ENCODE assay signal across 20 cellular contexts in the genomic region with DNA sequence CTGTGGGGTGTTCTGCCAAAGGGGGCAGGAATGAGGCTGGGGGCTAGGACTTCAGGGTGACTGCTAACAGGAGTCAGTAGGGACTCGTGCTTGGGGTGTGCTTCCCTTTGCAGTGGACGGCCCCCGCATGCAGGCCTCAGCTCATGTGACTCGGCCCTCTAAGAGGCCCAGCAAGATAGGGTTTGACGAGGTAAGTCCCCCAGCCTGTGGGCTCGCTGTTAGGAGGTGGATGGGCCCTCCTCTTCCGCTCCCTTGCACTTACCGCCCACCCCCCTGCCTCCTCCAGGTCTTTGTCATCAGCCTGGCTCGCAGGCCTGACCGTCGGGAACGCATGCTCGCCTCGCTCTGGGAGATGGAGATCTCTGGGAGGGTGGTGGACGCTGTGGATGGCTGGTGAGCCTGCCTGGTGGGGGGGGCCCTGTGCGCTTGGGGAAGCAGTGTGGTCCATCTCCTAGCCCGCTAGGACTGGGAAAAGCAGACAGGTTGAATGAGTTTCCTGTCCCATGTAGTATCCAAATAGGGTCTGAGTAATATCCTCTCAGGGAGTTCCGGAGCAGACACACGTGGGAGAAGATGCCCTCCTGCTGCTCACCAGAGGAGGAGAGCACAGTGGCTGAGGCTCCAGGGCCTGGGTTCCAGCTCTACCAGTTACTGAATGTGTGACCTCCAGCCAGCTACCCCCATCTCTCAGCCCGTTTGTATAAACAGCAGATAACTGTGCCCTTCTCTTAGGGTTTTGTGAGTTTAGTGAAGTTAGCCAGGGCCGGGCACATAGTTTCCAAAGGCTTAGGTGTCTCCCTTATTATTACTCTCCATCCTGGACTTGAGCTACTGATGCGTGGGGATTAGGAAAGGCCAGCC. TPM values are rescaled to one million over a fixed set of nuclear protein-coding genes. Genes with fewer than 3 reads are reported as not detected.
DNase-seq lines count a peak whose midpoint lies in the region; ATAC-seq and TF ChIP-seq lines count a peak whose summit lies in the region.
"Had no signal": no experiment of that assay in that cellular context is flagged by ENCODE, and none has a peak within 500 bp of the region (broad histone marks: within the 10 kb centered on the region; RNA-seq: fewer than 3 reads in every experiment).

No MANE protein-coding gene starts in this region.

- H3K4me1 ChIP-seq in GM23338 (ENCODE audit: insufficient read depth): 0 out of 2 replicates have a peak, but pooled peaks cover 6% of the 10 kb centered on the region
- no peaks in the 10 kb centered on the region for H3K4me1 ChIP-seq in neural progenitor cell
- H3K4me1 ChIP-seq: Caco-2, foreskin keratinocyte, left ventricle myocardium inferior, prostate gland, spleen, testis had no signal

- TF ChIP-seq CTCF in GM23338 (conservative IDR thresholded peaks at IDR 0.05; ENCODE audit: low read depth in 2 of 2) (no peak), neural progenitor cell (IDR thresholded peaks at IDR 0.05) (no peak)

- H3K4me3 ChIP-seq in GM23338 (no peak overlapping the region), neural progenitor cell (no peak overlapping the region)
- H3K4me3 ChIP-seq: GM12878, left ventricle myocardium inferior, PC-9, prostate gland, spleen, testis had no signal

- DNase-seq in GM23338 (ENCODE audit: low spot score): no peak
- peak; percentile 80 for DNase-seq in SK-N-DZ (ENCODE audit: low spot score)
- no peak for DNase-seq in neural progenitor cell (ENCODE audit: low spot score)
- no peak for DNase-seq in AG08396 (ENCODE audit: low spot score)
- DNase-seq in cardiac septum (ENCODE audit: low spot score): no peak
- DNase-seq in activated naive CD4-positive, alpha-beta T cell treated with anti-CD3 and anti-CD28 coated beads for 36 hours: no peak
- DNase-seq: activated CD4-positive, alpha-beta T cell treated with anti-CD3 and anti-CD28 coated beads, Interleukin-2, amount 50 U/mL, for 4 hours; Caco-2; foreskin keratinocyte; GDM1; left ventricle myocardium inferior; NCI-H2081; PC-9; spleen; testis had no signal

- CTCF ChIA-PET in activated naive CD4-positive, alpha-beta T cell treated with anti-CD3 and anti-CD28 coated beads for 36 hours (lab: Charles Lee): interaction anchor here (0.6 to 1.3 kb wide), 2 partner anchors 10 to 108 kb away, joined by 3 to 6 read pairs; no protein-coding TSS in a partner anchor

- no peaks in the 10 kb centered on the region for H3K36me3 ChIP-seq in GM23338 (ENCODE audit: insufficient read depth)
- no peaks in the 10 kb centered on the region for H3K36me3 ChIP-seq in neural progenitor cell
- H3K36me3 ChIP-seq: left ventricle myocardium inferior, prostate gland, spleen had no signal

- no peaks in the 10 kb centered on the region for H3K36me3 Mint-ChIP-seq in GM23338 (ENCODE audit: low read depth)
- peaks cover 2% of the 10 kb centered on the region for H3K36me3 Mint-ChIP-seq in neural progenitor cell
- no peaks in the 10 kb centered on the region for H3K36me3 Mint-ChIP-seq in activated naive CD4-positive, alpha-beta T cell treated with anti-CD3 and anti-CD28 coated beads for 36 hours (ENCODE audit: low read depth)
- H3K36me3 Mint-ChIP-seq: activated naive CD4-positive, alpha-beta T cell treated with anti-CD3 and anti-CD28 coated beads, Interleukin-2, amount 50 U/mL, for 24 hours had no signal

- H3K4me1 Mint-ChIP-seq in GM23338 (no peaks in the 10 kb centered on the region), neural progenitor cell (peaks cover 9% of the 10 kb centered on the region)
- H3K4me1 Mint-ChIP-seq in activated naive CD4-positive, alpha-beta T cell treated with anti-CD3 and anti-CD28 coated beads for 36 hours (ENCODE audit: low read depth): no peaks in the 10 kb centered on the region
- H3K4me1 Mint-ChIP-seq: activated naive CD4-positive, alpha-beta T cell treated with anti-CD3 and anti-CD28 coated beads, Interleukin-2, amount 50 U/mL, for 24 hours had no signal

- ATAC-seq in GM23338 (peak; percentile 74), esophagus mucosa (peak; percentile 9), GM21423 (IDR thresholded peaks at IDR 0.05; ENCODE audit: unreplicated experiment) (no peak)
- ATAC-seq: GM12878 had no signal

- H3K9me3 Mint-ChIP-seq in GM23338 (no peaks in the 10 kb centered on the region), neural progenitor cell (no peaks in the 10 kb centered on the region)
- no peaks in the 10 kb centered on the region for H3K9me3 Mint-ChIP-seq in activated naive CD4-positive, alpha-beta T cell treated with anti-CD3 and anti-CD28 coated beads for 36 hours
- H3K9me3 Mint-ChIP-seq: activated naive CD4-positive, alpha-beta T cell treated with anti-CD3 and anti-CD28 coated beads, Interleukin-2, amount 50 U/mL, for 24 hours had no signal

- intact Hi-C loops in cardiac septum (cut with DNase I): no loop called here
- intact Hi-C loops in activated naive CD4-positive, alpha-beta T cell treated with anti-CD3 and anti-CD28 coated beads for 36 hours (cut with micrococcal nuclease): no loop called here

- no peaks in the 10 kb centered on the region for H4K20me1 ChIP-seq in GM23338 (replicated peaks; ENCODE audit: insufficient read depth)
- no peaks in the 10 kb centered on the region for H4K20me1 ChIP-seq in neural progenitor cell (ENCODE audit: low read depth)

- H3K27me3 Mint-ChIP-seq in GM23338 (ENCODE audit: insufficient read depth, low read depth, poor library complexity) (peaks cover 6% of the 10 kb centered on the region), neural progenitor cell (ENCODE audit: insufficient read depth, low read depth) (peaks cover 5% of the 10 kb centered on the region)
- H3K27me3 Mint-ChIP-seq in activated naive CD4-positive, alpha-beta T cell treated with anti-CD3 and anti-CD28 coated beads for 36 hours (ENCODE audit: low read depth): no peaks in the 10 kb centered on the region
- H3K27me3 Mint-ChIP-seq: activated naive CD4-positive, alpha-beta T cell treated with anti-CD3 and anti-CD28 coated beads, Interleukin-2, amount 50 U/mL, for 24 hours had no signal

- H3K9me2 ChIP-seq in GM23338 (ENCODE audit: insufficient read depth): no peaks in the 10 kb centered on the region

- H3K9me3 ChIP-seq in neural progenitor cell (ENCODE audit: low read depth): no peaks in the 10 kb centered on the region
- H3K9me3 ChIP-seq: Caco-2, left ventricle myocardium inferior, prostate gland, spleen, testis had no signal

- H3K27ac Mint-ChIP-seq in GM23338 (no peak overlapping the region), neural progenitor cell (no peak overlapping the region)
- no peak overlapping the region for H3K27ac Mint-ChIP-seq in activated naive CD4-positive, alpha-beta T cell treated with anti-CD3 and anti-CD28 coated beads for 36 hours
- H3K27ac Mint-ChIP-seq: activated naive CD4-positive, alpha-beta T cell treated with anti-CD3 and anti-CD28 coated beads, Interleukin-2, amount 50 U/mL, for 24 hours had no signal

- H2AFZ ChIP-seq in GM23338 (peak overlapping the region; percentile 59; the same call in 1 of the 2 replicates), neural progenitor cell (replicated peaks) (peak overlapping the region; percentile 19)
- H2AFZ ChIP-seq: PC-9 had no signal

- H3F3A ChIP-seq in GM23338 (replicated peaks; ENCODE audit: low read depth): no peaks in the 10 kb centered on the region
- no peaks in the 10 kb centered on the region for H3F3A ChIP-seq in neural progenitor cell (ENCODE audit: low read depth)

- H3K4me2 ChIP-seq in GM23338 (no peak overlapping the region), neural progenitor cell (no peak overlapping the region)
- H3K4me2 ChIP-seq: PC-9 had no signal

- no peak overlapping the region for H3K9ac ChIP-seq in neural progenitor cell

- H3K27ac ChIP-seq in GM23338 (ENCODE audit: low read depth): 0 out of 2 replicates have a peak overlapping the region, but pooled peaks have one; percentile 19
- H3K27ac ChIP-seq in neural progenitor cell: no peak overlapping the region
- H3K27ac ChIP-seq: foreskin keratinocyte, left ventricle myocardium inferior, PC-9, prostate gland, spleen, testis had no signal

- no peaks in the 10 kb centered on the region for H3K79me2 ChIP-seq in GM23338 (replicated peaks; ENCODE audit: insufficient read depth)
- no peaks in the 10 kb centered on the region for H3K79me2 ChIP-seq in neural progenitor cell (ENCODE audit: low read depth)

- H3K27me3 ChIP-seq in GM23338 (ENCODE audit: insufficient read depth) (no peaks in the 10 kb centered on the region), neural progenitor cell (peaks cover 8% of the 10 kb centered on the region)
- H3K27me3 ChIP-seq: foreskin keratinocyte, spleen, testis had no signal

- no peak overlapping the region for H3K4me3 Mint-ChIP-seq in GM23338
- no peak overlapping the region for H3K4me3 Mint-ChIP-seq in neural progenitor cell
- no peak overlapping the region for H3K4me3 Mint-ChIP-seq in activated naive CD4-positive, alpha-beta T cell treated with anti-CD3 and anti-CD28 coated beads for 36 hours
- H3K4me3 Mint-ChIP-seq: activated naive CD4-positive, alpha-beta T cell treated with anti-CD3 and anti-CD28 coated beads, Interleukin-2, amount 50 U/mL, for 24 hours had no signal

TF ChIP-seq in GM23338, 12 proteins besides CTCF, POLR2A, EP300 and RAD21 (continues in another document):
- TF ChIP-seq JUNB (IDR thresholded peaks at IDR 0.05; ENCODE audit: unreplicated experiment): no peak

RNA-seq across cellular contexts. Expression of a gene that starts 8.2 kb away (rescaled TPM):
- total RNA-seq in GM23338 (2014; rRNA removed; shearing (Covaris generic)): 5.6 and 7.9 TPM in 2 replicates
- 2.7 TPM in 2 replicates for polyA plus RNA-seq in GM23338 (2016; fragmentation: Nextera tagmentation; extraction: Ambion mirVana)
- 17.3 and 17.5 TPM in 2 replicates for polyA plus RNA-seq in SK-N-DZ (2014; cell fraction: cytosol; rRNA removed)
- 25.4 and 37.9 TPM in 2 replicates for polyA plus RNA-seq in SK-N-DZ (2014; cell fraction: nucleus; rRNA removed)
- 5.5 TPM for total RNA-seq in esophagus mucosa
- 2.0 TPM in 1 of 2 replicates, not detected in the other for total RNA-seq in neural progenitor cell (ENCODE audit: low replicate concordance)
- 16.6 TPM for total RNA-seq in cardiac septum
- under 1 TPM; 0.33 to 0.57 TPM for total RNA-seq in activated naive CD4-positive, alpha-beta T cell treated with anti-CD3 and anti-CD28 coated beads for 36 hours

RNA-seq across cellular contexts. Expression of a gene that starts 26.9 kb away (rescaled TPM):
- 23.5 and 26.9 TPM in 2 replicates for total RNA-seq in GM23338 (2014; rRNA removed; shearing (Covaris generic))
- polyA plus RNA-seq in GM23338 (2016; fragmentation: Nextera tagmentation; extraction: Ambion mirVana): 13.2 and 17.5 TPM in 2 replicates
- 41.0 and 44.2 TPM in 2 replicates for polyA plus RNA-seq in SK-N-DZ (2014; cell fraction: cytosol; rRNA removed)
- 129 and 152 TPM in 2 replicates for polyA plus RNA-seq in SK-N-DZ (2014; cell fraction: nucleus; rRNA removed)
- total RNA-seq in esophagus mucosa (14.5 TPM), neural progenitor cell (ENCODE audit: low replicate concordance) (40.6 and 49.4 TPM in 2 replicates), cardiac septum (20.8 TPM)
- 10 to 100 TPM; 73.6 to 73.7 TPM for total RNA-seq in activated naive CD4-positive, alpha-beta T cell treated with anti-CD3 and anti-CD28 coated beads for 36 hours

RNA-seq across cellular contexts. Expression of a gene that starts 57.7 kb away (rescaled TPM):
- total RNA-seq in GM23338 (2014; rRNA removed; shearing (Covaris generic)): 45.3 and 47.8 TPM in 2 replicates
- polyA plus RNA-seq in GM23338 (2016; fragmentation: Nextera tagmentation; extraction: Ambion mirVana): 27.9 and 28.6 TPM in 2 replicates
- polyA plus RNA-seq in SK-N-DZ (2014; cell fraction: cytosol; rRNA removed): 62.2 and 79.0 TPM in 2 replicates
- 53.9 and 93.5 TPM in 2 replicates for polyA plus RNA-seq in SK-N-DZ (2014; cell fraction: nucleus; rRNA removed)
- 38.5 TPM for total RNA-seq in esophagus mucosa
- 10.3 and 21.7 TPM in 2 replicates for total RNA-seq in neural progenitor cell (ENCODE audit: low replicate concordance)
- total RNA-seq in cardiac septum: 49.5 TPM
- total RNA-seq in activated naive CD4-positive, alpha-beta T cell treated with anti-CD3 and anti-CD28 coated beads for 36 hours: 10 to 100 TPM; 44.4 to 45.2 TPM
